11 cellular contexts compared by ENCODE assay signal in the genomic region with DNA sequence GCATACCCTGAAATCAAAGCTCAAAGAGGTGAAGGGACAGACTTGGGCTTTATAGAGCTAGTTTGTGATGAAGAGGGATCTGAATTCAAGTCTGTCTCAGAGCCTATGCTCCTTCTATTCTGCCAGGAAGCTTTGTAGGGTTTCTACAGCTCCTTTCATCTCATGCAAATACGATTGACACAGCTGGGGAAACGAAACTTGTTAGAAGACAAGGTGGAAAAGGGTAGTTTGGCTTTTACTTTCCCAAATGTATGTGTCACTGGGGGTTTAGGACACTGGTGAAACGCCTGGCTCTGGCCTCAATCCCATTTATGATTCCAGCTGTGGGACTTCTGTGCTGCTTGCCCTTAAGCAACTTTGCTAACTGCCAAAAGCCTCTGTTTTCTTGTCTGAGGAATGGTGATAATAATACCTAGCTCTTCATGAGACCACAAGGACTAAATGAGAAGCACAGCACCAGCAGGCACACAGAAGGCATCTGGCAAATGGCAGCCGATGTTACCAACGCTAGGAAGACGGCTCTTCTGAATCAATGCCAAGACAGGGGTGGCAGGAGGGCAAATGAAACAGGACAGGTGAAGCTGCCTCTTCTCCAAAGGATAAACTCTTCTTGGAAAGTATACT.
DNase-seq lines count a peak whose midpoint lies in the region; ATAC-seq and TF ChIP-seq lines count a peak whose summit lies in the region.
"Had no signal": no experiment of that assay in that cellular context is flagged by ENCODE, and none has a peak within 500 bp of the region (broad histone marks: within the 10 kb centered on the region; RNA-seq: fewer than 3 reads in every experiment).

No MANE protein-coding gene starts in this region.

- H3K9me3 ChIP-seq in Peyer's patch (no peaks in the 10 kb centered on the region), PC-9 (ENCODE audit: insufficient read depth, low read depth) (no peaks in the 10 kb centered on the region)

- CTCF ChIA-PET in PC-9 (lab: Charles Lee): no interaction called here

- H3K36me3 Mint-ChIP-seq in activated CD4-positive, alpha-beta T cell treated with anti-CD3 and anti-CD28 coated beads, Interleukin-2, amount 10 ng/mL, durations not matched to agents 24 days and 14 days (ENCODE audit: low read depth): no peaks in the 10 kb centered on the region

- peak; percentile 74 for DNase-seq in activated CD4-positive, alpha-beta T cell treated with anti-CD3 and anti-CD28 coated beads, Interleukin-2, amount 10 ng/mL, durations not matched to agents 24 days and 14 days
- no peak for DNase-seq in activated CD4-positive, alpha-beta T cell treated with anti-CD3 and anti-CD28 coated beads, Interleukin-2, amount 50 U/mL, for 1 hour
- DNase-seq in Peyer's patch (peak in 1 of 3 donors; percentile 34), islet precursor cell (no peak), omental fat pad (ENCODE audit: low spot score) (no peak), PC-9 (no peak)
- DNase-seq: effector CD8-positive, alpha-beta T cell had no signal

- POLR2A ChIA-PET in PC-9 (lab: Charles Lee; ENCODE audit: unreplicated experiment): no interaction called here

- no peak for TF ChIP-seq POLR2A in Peyer's patch (IDR thresholded peaks at IDR 0.05)

- H3K27me3 Mint-ChIP-seq in activated CD4-positive, alpha-beta T cell treated with anti-CD3 and anti-CD28 coated beads, Interleukin-2, amount 10 ng/mL, durations not matched to agents 24 days and 14 days: peaks cover 5% of the 10 kb centered on the region

- H3K27me3 ChIP-seq in Peyer's patch (no peaks in the 10 kb centered on the region), PC-9 (ENCODE audit: insufficient read depth, low read depth) (no peaks in the 10 kb centered on the region)

- no TSS peak for BruUV-seq in PC-9 (replicated peaks; lab: Mats Ljungman, UMichigan)

- peak overlapping the region; percentile 65 for H3K27ac Mint-ChIP-seq in activated CD4-positive, alpha-beta T cell treated with anti-CD3 and anti-CD28 coated beads, Interleukin-2, amount 10 ng/mL, durations not matched to agents 24 days and 14 days

- TF ChIP-seq CTCF in Peyer's patch (IDR thresholded peaks at IDR 0.05): no peak
- TF ChIP-seq CTCF in omental fat pad (IDR thresholded peaks at IDR 0.05): no peak
- TF ChIP-seq CTCF in PC-9 (conservative IDR thresholded peaks at IDR 0.05): no peak

- H3K9me2 ChIP-seq in PC-9 (ENCODE audit: insufficient read depth): no peaks in the 10 kb centered on the region

- no peaks in the 10 kb centered on the region for H3K9me3 Mint-ChIP-seq in activated CD4-positive, alpha-beta T cell treated with anti-CD3 and anti-CD28 coated beads, Interleukin-2, amount 10 ng/mL, durations not matched to agents 24 days and 14 days
- H3K9me3 Mint-ChIP-seq: neural crest cell had no signal

- H3K4me1 Mint-ChIP-seq in activated CD4-positive, alpha-beta T cell treated with anti-CD3 and anti-CD28 coated beads, Interleukin-2, amount 10 ng/mL, durations not matched to agents 24 days and 14 days: peaks cover 40% of the 10 kb centered on the region

- no peak overlapping the region for H3K4me2 ChIP-seq in PC-9

- ATAC-seq in HG02852 (IDR thresholded peaks at IDR 0.05; ENCODE audit: unreplicated experiment) (peak; percentile 74), omental fat pad (ENCODE audit: low FRiP score) (no peak)
- ATAC-seq: HepG2 had no signal

- H3K36me3 ChIP-seq in Peyer's patch (no peaks in the 10 kb centered on the region), PC-9 (ENCODE audit: low read depth) (no peaks in the 10 kb centered on the region)

- intact Hi-C loops in activated CD4-positive, alpha-beta T cell treated with anti-CD3 and anti-CD28 coated beads, Interleukin-2, amount 10 ng/mL, durations not matched to agents 24 days and 14 days (cut with micrococcal nuclease): loop anchor here (1.0 to 5.0 kb wide), 6 partner anchors 14 to 475 kb away; partner anchors contain the start of genes CAAP1 and MOB3B
- intact Hi-C loops in PC-9 (cut with micrococcal nuclease; ENCODE audit: unreplicated experiment): no loop called here

- H3K27ac ChIP-seq in Peyer's patch (peak overlapping the region in 3 of 4 donors; percentile 33 to 66 (median 43)), temporal lobe (ENCODE audit: low read depth, low read length) (peak overlapping the region; percentile 93), PC-9 (no peak overlapping the region)

- H3K4me3 Mint-ChIP-seq in activated CD4-positive, alpha-beta T cell treated with anti-CD3 and anti-CD28 coated beads, Interleukin-2, amount 10 ng/mL, durations not matched to agents 24 days and 14 days: peak overlapping the region; percentile 52
- H3K4me3 Mint-ChIP-seq: neural crest cell had no signal

- H3K4me3 ChIP-seq in Peyer's patch: peak overlapping the region in 1 of 4 donors; percentile 20
- no peak overlapping the region for H3K4me3 ChIP-seq in PC-9

- H3K79me2 ChIP-seq in PC-9 (ENCODE audit: low read depth): no peaks in the 10 kb centered on the region

- no peaks in the 10 kb centered on the region for H4K20me1 ChIP-seq in PC-9 (ENCODE audit: insufficient read depth)

- H3K4me1 ChIP-seq in Peyer's patch (peaks cover 12 to 62% (median 32%) of the 10 kb centered on the region in 4 donors), PC-9 (replicated peaks; ENCODE audit: insufficient read depth) (0 out of 2 replicates have a peak, but pooled peaks cover 4% of the 10 kb centered on the region)

- no peaks in the 10 kb centered on the region for H3F3A ChIP-seq in PC-9 (ENCODE audit: insufficient read depth, low read depth)

- H2AFZ ChIP-seq in PC-9: no peak overlapping the region
